ENCODE assay signal across 16 cellular contexts in genomic region chr1:6035265-6035664, GRCh38. TPM values are rescaled to one million over a fixed set of nuclear protein-coding genes. Genes with fewer than 3 reads are reported as not detected.
DNase-seq lines count a peak whose midpoint lies in the region; ATAC-seq and TF ChIP-seq lines count a peak whose summit lies in the region.
"Had no signal": no experiment of that assay in that cellular context is flagged by ENCODE, and none has a peak within 500 bp of the region (broad histone marks: within the 10 kb centered on the region; RNA-seq: fewer than 3 reads in every experiment).

No MANE protein-coding gene starts in this region.

- H2BK15ac ChIP-seq in H9 (ENCODE audit: low read depth, low read length) = no peak overlapping the region

- H4K5ac ChIP-seq in H9 (ENCODE audit: insufficient read length, low read depth, low read length) = no peak overlapping the region

- no peak overlapping the region for H3T11ph ChIP-seq in H9 (ENCODE audit: low read length)

- CTCF ChIA-PET in activated naive CD4-positive, alpha-beta T cell treated with anti-CD3 and anti-CD28 coated beads for 36 hours (lab: Charles Lee) = interaction anchor here (0.7 to 1.5 kb wide), 3 partner anchors 9 to 48 kb away, joined by 3 read pairs; no protein-coding TSS in a partner anchor

- H4K20me1 ChIP-seq in H9 (ENCODE audit: control insufficient read depth, insufficient read depth, insufficient read length) = peaks cover 3% of the 10 kb centered on the region

- no peak overlapping the region for H3K4me3 ChIP-seq in neutrophil (ENCODE audit: low read depth in 1 of 2, low read length in 1 of 2)
- H3K4me3 ChIP-seq in lower lobe of right lung = no peak overlapping the region
- H3K4me3 ChIP-seq: ascending aorta had no signal

- no peak for DNase-seq in activated naive CD4-positive, alpha-beta T cell treated with anti-CD3 and anti-CD28 coated beads for 36 hours
- no peak for DNase-seq in activated naive CD4-positive, alpha-beta T cell (lab: John Stamatoyannopoulos, UW)
- DNase-seq in H9 (no peak), NCI-H1092 treated with DMSO at 0.1 percent for 48 hours (lab: John Stamatoyannopoulos, UW) (no peak), lower lobe of right lung (no peak)
- no peak for DNase-seq in activated naive CD8-positive, alpha-beta T cell treated with anti-CD3 and anti-CD28 coated beads for 36 hours
- DNase-seq: Caco-2, cerebellar nuclear complex, HFFc6, left colon, NCI-H1930, retina, SW 1271 had no signal

- no peak overlapping the region for H3K4ac ChIP-seq in H9 (ENCODE audit: low read depth, low read length)

- H3K27me3 Mint-ChIP-seq in activated naive CD4-positive, alpha-beta T cell treated with anti-CD3 and anti-CD28 coated beads for 36 hours (ENCODE audit: low read depth) = no peaks in the 10 kb centered on the region
- peaks cover 44% of the 10 kb centered on the region for H3K27me3 Mint-ChIP-seq in H9 (ENCODE audit: low read depth)
- H3K27me3 Mint-ChIP-seq in activated naive CD8-positive, alpha-beta T cell treated with anti-CD3 and anti-CD28 coated beads for 36 hours = no peaks in the 10 kb centered on the region

- H3K4me2 ChIP-seq in H9 (ENCODE audit: insufficient read depth, insufficient read length, low read length) = no peak overlapping the region

- no peak overlapping the region; the same call in 1 of the 2 replicates for H3K14ac ChIP-seq in H9 (ENCODE audit: insufficient read depth, low read length)

- no peaks in the 10 kb centered on the region for H3K9me3 Mint-ChIP-seq in activated naive CD4-positive, alpha-beta T cell treated with anti-CD3 and anti-CD28 coated beads for 36 hours
- no peaks in the 10 kb centered on the region; a peak in 1 of 5 replicates for H3K9me3 Mint-ChIP-seq in H9
- H3K9me3 Mint-ChIP-seq in activated naive CD8-positive, alpha-beta T cell treated with anti-CD3 and anti-CD28 coated beads for 36 hours = no peaks in the 10 kb centered on the region
- H3K9me3 Mint-ChIP-seq: HFFc6 had no signal

- no peak overlapping the region for H3K23ac ChIP-seq in H9 (ENCODE audit: insufficient read length, low read depth, low read length)

- H3K27ac ChIP-seq in H9 (ENCODE audit: insufficient read length, low read depth, low read length) (no peak overlapping the region), neutrophil (peak overlapping the region; percentile 68), lower lobe of right lung (no peak overlapping the region)
- H3K27ac ChIP-seq: ascending aorta had no signal

- no peaks in the 10 kb centered on the region for H3K79me1 ChIP-seq in H9 (ENCODE audit: insufficient read depth, low read depth, low read length, poor library complexity, severe bottlenecking)

- H3K36me3 ChIP-seq in neutrophil (peaks cover 38% of the 10 kb centered on the region), lower lobe of right lung (no peaks in the 10 kb centered on the region)
- H3K36me3 ChIP-seq: ascending aorta had no signal

- no peak overlapping the region for H2AK5ac ChIP-seq in H9 (ENCODE audit: insufficient read length, low read length)

- no peak overlapping the region for H2BK12ac ChIP-seq in H9 (ENCODE audit: insufficient read length, low read depth, low read length)

- no peak overlapping the region for H2BK120ac ChIP-seq in H9 (ENCODE audit: low read depth, low read length, poor library complexity, severe bottlenecking)

- H3K79me2 ChIP-seq in H9 (ENCODE audit: insufficient read depth, low read length) = no peaks in the 10 kb centered on the region

- H4K91ac ChIP-seq in H9 (ENCODE audit: insufficient read length, low read depth, low read length) = no peak overlapping the region

- H3K27ac Mint-ChIP-seq in activated naive CD4-positive, alpha-beta T cell treated with anti-CD3 and anti-CD28 coated beads for 36 hours = peak overlapping the region; percentile 21
- peak overlapping the region in 2 of 3 experiments; percentile 26 to 97; a peak in 2 of 7 replicates for H3K27ac Mint-ChIP-seq in H9
- peak overlapping the region; percentile 10 for H3K27ac Mint-ChIP-seq in activated naive CD8-positive, alpha-beta T cell treated with anti-CD3 and anti-CD28 coated beads for 36 hours

- H4K8ac ChIP-seq in H9 (replicated peaks; ENCODE audit: insufficient read length, low read depth, low read length) = no peak overlapping the region

- H3K4me1 Mint-ChIP-seq in activated naive CD4-positive, alpha-beta T cell treated with anti-CD3 and anti-CD28 coated beads for 36 hours (ENCODE audit: low read depth) = peaks cover 56% of the 10 kb centered on the region
- peaks cover 19 to 20% of the 10 kb centered on the region in 2 experiments for H3K4me1 Mint-ChIP-seq in H9
- H3K4me1 Mint-ChIP-seq in activated naive CD8-positive, alpha-beta T cell treated with anti-CD3 and anti-CD28 coated beads for 36 hours = peaks cover 63% of the 10 kb centered on the region

- H2AFZ ChIP-seq in H9 (ENCODE audit: low read length) = no peak overlapping the region

- H3K9me3 ChIP-seq in H9 (ENCODE audit: control insufficient read depth, low read depth, low read length) (no peaks in the 10 kb centered on the region), neutrophil (no peaks in the 10 kb centered on the region), lower lobe of right lung (no peaks in the 10 kb centered on the region)
- H3K9me3 ChIP-seq: ascending aorta, Caco-2 had no signal

- H3K23me2 ChIP-seq in H9 (ENCODE audit: insufficient read length, low read depth, low read length, poor library complexity, severe bottlenecking) = peaks cover 4% of the 10 kb centered on the region

- H2BK5ac ChIP-seq in H9 (ENCODE audit: insufficient read length, low read length) = no peak overlapping the region

- peaks cover 5% of the 10 kb centered on the region; the same call in 1 of the 2 replicates for H3K4me1 ChIP-seq in H9 (ENCODE audit: insufficient read depth, low read length)
- H3K4me1 ChIP-seq in neutrophil (ENCODE audit: control insufficient read depth in 1 of 2, insufficient read depth in 1 of 2, low read depth in 1 of 2, low read length in 1 of 2) = peaks cover 45 to 64% of the 10 kb centered on the region in 2 experiments
- no peaks in the 10 kb centered on the region for H3K4me1 ChIP-seq in lower lobe of right lung
- H3K4me1 ChIP-seq: ascending aorta, Caco-2 had no signal

- intact Hi-C loops in activated naive CD4-positive, alpha-beta T cell treated with anti-CD3 and anti-CD28 coated beads for 36 hours (cut with micrococcal nuclease) = no loop called here
- intact Hi-C loops in lower lobe of right lung (cut with DNase I) = no loop called here

- no peak overlapping the region for H3K56ac ChIP-seq in H9 (ENCODE audit: insufficient read length, low read depth, low read length)

- ATAC-seq in lower lobe of right lung (no peak), HG03108 (IDR thresholded peaks at IDR 0.05; ENCODE audit: unreplicated experiment) (no peak)

- H3K4me3 Mint-ChIP-seq in activated naive CD4-positive, alpha-beta T cell treated with anti-CD3 and anti-CD28 coated beads for 36 hours = no peak overlapping the region
- no peak overlapping the region; a peak in 1 of 5 replicates for H3K4me3 Mint-ChIP-seq in H9
- H3K4me3 Mint-ChIP-seq in activated naive CD8-positive, alpha-beta T cell treated with anti-CD3 and anti-CD28 coated beads for 36 hours = no peak overlapping the region
- H3K4me3 Mint-ChIP-seq: HFFc6 had no signal

- TF ChIP-seq CTCF in H9 (conservative IDR thresholded peaks at IDR 0.05) (no peak), neutrophil (IDR thresholded peaks at IDR 0.05) (no peak), lower lobe of right lung (IDR thresholded peaks at IDR 0.05) (no peak)

- H2BK20ac ChIP-seq in H9 (ENCODE audit: low read depth, low read length, poor library complexity, severe bottlenecking) = no peak overlapping the region

- H3K36me3 Mint-ChIP-seq in activated naive CD4-positive, alpha-beta T cell treated with anti-CD3 and anti-CD28 coated beads for 36 hours (ENCODE audit: low read depth) = peaks cover 27% of the 10 kb centered on the region
- no peaks in the 10 kb centered on the region; a peak in 1 of 7 replicates for H3K36me3 Mint-ChIP-seq in H9 (ENCODE audit: insufficient read depth in 1 of 3, low read depth in 3 of 3)
- peaks cover 36% of the 10 kb centered on the region for H3K36me3 Mint-ChIP-seq in activated naive CD8-positive, alpha-beta T cell treated with anti-CD3 and anti-CD28 coated beads for 36 hours

- WGBS in H9 (ENCODE audit: extremely low coverage, insufficient read length, low lambda C conversion rate) = no CpG with 5 or more reads among the region's 13 CpGs

- H3K9ac ChIP-seq in H9 (ENCODE audit: extremely low read depth, insufficient read length, low read length) = no peak overlapping the region

- H3K27me3 ChIP-seq in H9 (ENCODE audit: insufficient read depth, low read length) (no peaks in the 10 kb centered on the region), neutrophil (no peaks in the 10 kb centered on the region), lower lobe of right lung (ENCODE audit: low read depth) (no peaks in the 10 kb centered on the region)
- H3K27me3 ChIP-seq: ascending aorta had no signal

- no peak overlapping the region for H3K18ac ChIP-seq in H9 (ENCODE audit: insufficient read length, low read depth, low read length)

RNA-seq across cellular contexts. Expression of gene KCNAB2, which starts 10.4 kb away (rescaled TPM):
- 100 to 1,000 TPM; 164 to 166 TPM for total RNA-seq in activated naive CD4-positive, alpha-beta T cell treated with anti-CD3 and anti-CD28 coated beads for 36 hours
- total RNA-seq in H9 (2021) (7.8 and 8.3 TPM in 2 replicates), lower lobe of right lung (119 TPM)
- 100 to 1,000 TPM; 209 to 218 TPM for total RNA-seq in activated naive CD8-positive, alpha-beta T cell treated with anti-CD3 and anti-CD28 coated beads for 36 hours

RNA-seq across cellular contexts. Expression of gene NPHP4, which starts 43.0 kb away (rescaled TPM):
- total RNA-seq in activated naive CD4-positive, alpha-beta T cell treated with anti-CD3 and anti-CD28 coated beads for 36 hours = 10 to 100 TPM; 10.7 to 11.2 TPM
- 14.3 and 17.6 TPM in 2 replicates for total RNA-seq in H9 (2021)
- 10 to 100 TPM; 11.4 to 12.6 TPM for total RNA-seq in activated naive CD8-positive, alpha-beta T cell treated with anti-CD3 and anti-CD28 coated beads for 36 hours
- 16.1 TPM for total RNA-seq in lower lobe of right lung

Comparison
In these comparisons a context has a peak if more than half of its experiments do, and no peak if none do; other contexts are left out.
1. H3K27ac Mint-ChIP-seq: peak in every context shown above with its lines; median percentile 62 in H9; 21 in activated naive CD4-positive, alpha-beta T cell treated with anti-CD3 and anti-CD28 coated beads for 36 hours; 10 in activated naive CD8-positive, alpha-beta T cell treated with anti-CD3 and anti-CD28 coated beads for 36 hours.
2. RNA of gene KCNAB2, which starts 10.4 kb away (total RNA-seq): 209 to 218 TPM in activated naive CD8-positive, alpha-beta T cell treated with anti-CD3 and anti-CD28 coated beads for 36 hours, 164 to 166 TPM in activated naive CD4-positive, alpha-beta T cell treated with anti-CD3 and anti-CD28 coated beads for 36 hours and 119 TPM in lower lobe of right lung (single experiment); 7.8 to 8.3 TPM in H9; every median in the first group is over 10 times any median in the second.